Comparison of ENCODE assay signal across 8 cellular contexts in genomic region chr12:56042430-56043203, GRCh38. TPM values are rescaled to one million over a fixed set of nuclear protein-coding genes. Genes with fewer than 3 reads are reported as not detected.
DNase-seq lines count a peak whose midpoint lies in the region; ATAC-seq, FAIRE-seq and TF ChIP-seq lines count a peak whose summit lies in the region.

No MANE protein-coding gene starts in this region.

- H3K36me3 ChIP-seq in GM12878 (ENCODE audit: control insufficient read depth in 2 of 2, insufficient read depth in 2 of 2, low read length in 1 of 2) (peaks cover 5 to 19% of the 10 kb centered on the region in 2 experiments; a peak in 3 of 4 replicates), lower lobe of right lung (peaks cover 39% of the 10 kb centered on the region), upper lobe of right lung (peaks cover 38% of the 10 kb centered on the region)

- BruUV-seq in GM12878 (replicated peaks; lab: Mats Ljungman, UMichigan), result TSS peak; percentile 92

- H3K4me3 ChIP-seq in GM12878 (peak overlapping the region; percentile 98), lower lobe of right lung (peak overlapping the region; percentile 92), upper lobe of right lung (peak overlapping the region; percentile 87)

- H3K9me3 Mint-ChIP-seq in activated T-cell treated with anti-CD3 and anti-CD28 coated beads, Interleukin-2, amount 50 U/mL, for 4 hours, result no peaks in the 10 kb centered on the region

- no peaks in the 10 kb centered on the region for H4K20me1 ChIP-seq in GM12878 (ENCODE audit: control insufficient read depth, insufficient read depth)

- peak overlapping the region; percentile 96 for H3K9ac ChIP-seq in GM12878 (ENCODE audit: control insufficient read depth, insufficient read depth, low read length)

- H3K27me3 ChIP-seq in GM12878 (replicated peaks in 1 of 2; ENCODE audit: control insufficient read depth in 2 of 2, insufficient read depth in 2 of 2, low read length in 1 of 2), result no peaks in the 10 kb centered on the region
- H3K27me3 ChIP-seq in lower lobe of right lung (ENCODE audit: low read depth), result no peaks in the 10 kb centered on the region
- no peaks in the 10 kb centered on the region for H3K27me3 ChIP-seq in upper lobe of right lung

- SMC1A ChIA-PET in GM12878 (lab: Charles Lee; ENCODE audit: uncharacterized antibody, unreplicated experiment), result interaction anchor here (4.1 kb wide), 1 partner anchor 304 kb away, joined by 37 read pairs; no protein-coding TSS in a partner anchor

- in situ Hi-C loops in GM12878 (cut with MboI), result no loop called here

- no peak for TF ChIP-seq POLR2A in GM12878 (IDR thresholded peaks at IDR 0.05; ENCODE audit: low read depth, low read length)

- peaks cover 44% of the 10 kb centered on the region for H3K4me1 Mint-ChIP-seq in activated T-cell treated with anti-CD3 and anti-CD28 coated beads, Interleukin-2, amount 50 U/mL, for 4 hours (ENCODE audit: low read depth)

- H3K4me1 ChIP-seq in GM12878 (ENCODE audit: control insufficient read depth, insufficient read depth, low read length) (peaks cover 15% of the 10 kb centered on the region), lower lobe of right lung (peaks cover 21% of the 10 kb centered on the region), upper lobe of right lung (peaks cover 19% of the 10 kb centered on the region)

- H3K9me3 ChIP-seq in GM12878 (replicated peaks; ENCODE audit: control insufficient read depth, insufficient read depth, low read length) (no peaks in the 10 kb centered on the region), lower lobe of right lung (no peaks in the 10 kb centered on the region), upper lobe of right lung (no peaks in the 10 kb centered on the region)

- peaks cover 22% of the 10 kb centered on the region for H3K36me3 Mint-ChIP-seq in activated T-cell treated with anti-CD3 and anti-CD28 coated beads, Interleukin-2, amount 50 U/mL, for 4 hours (ENCODE audit: insufficient read depth)

- POLR2A ChIA-PET in GM12878 (lab: Charles Lee), result no interaction called here

- RAD21 ChIA-PET in GM12878 (lab: Charles Lee; ENCODE audit: unreplicated experiment), result no interaction called here

- peak overlapping the region; percentile 98 for H3K27ac ChIP-seq in GM12878 (ENCODE audit: control insufficient read depth, insufficient read depth)
- H3K27ac ChIP-seq in lower lobe of right lung, result peak overlapping the region; percentile 97
- peak overlapping the region; percentile 94 for H3K27ac ChIP-seq in upper lobe of right lung

- H3K79me2 ChIP-seq in GM12878 (ENCODE audit: control insufficient read depth, insufficient read depth, low read length), result peaks cover 22% of the 10 kb centered on the region

- no peak for TF ChIP-seq EP300 in GM12878 (IDR thresholded peaks at IDR 0.05; ENCODE audit: borderline replicate concordance in 1 of 2, control insufficient read depth in 1 of 2, low read depth in 2 of 2, low read length in 2 of 2)

- ATAC-seq in activated T-cell treated with anti-CD3 and anti-CD28 coated beads, Interleukin-2, amount 50 U/mL, for 4 hours, result no peak
- ATAC-seq in GM12878 (peak; percentile 3), lower lobe of right lung (peak in 1 of 2 donors; percentile 1), upper lobe of right lung (no peak), HG02763 (IDR thresholded peaks at IDR 0.05; ENCODE audit: unreplicated experiment) (no peak)

- WGBS in GM12878 (ENCODE audit: insufficient coverage, insufficient replicate concordance, low lambda C conversion rate, missing lambda C conversion rate), result 2% methylated on average over 27 of the region's 29 CpGs

- peak overlapping the region; percentile 99 for H3K4me3 Mint-ChIP-seq in activated T-cell treated with anti-CD3 and anti-CD28 coated beads, Interleukin-2, amount 50 U/mL, for 4 hours

- FAIRE-seq in GM12878 (lab: Jason Lieb, UNC), result no peak

- no peak overlapping the region for H2AFZ ChIP-seq in GM12878 (ENCODE audit: control insufficient read depth, low read depth, low read length)

- no peak for TF ChIP-seq RAD21 in GM12878 (IDR thresholded peaks at IDR 0.05; ENCODE audit: insufficient read depth, low read depth, low read length)

- peak overlapping the region; percentile 92 for H3K4me2 ChIP-seq in GM12878 (ENCODE audit: control insufficient read depth, insufficient read depth)

- intact Hi-C loops in GM12878 (cut with micrococcal nuclease; ENCODE audit: unreplicated experiment) (loop anchor here (5.0 kb wide), 1 partner anchor 215 kb away; the partner anchor contains the start of gene DNAJC14), lower lobe of right lung (cut with DNase I) (no loop called here), upper lobe of right lung (cut with DNase I) (loop anchor here (10.0 kb wide), 1 partner anchor 48 kb away; the partner anchor contains the start of gene SUOX)

- no peak for DNase-seq in activated T-cell treated with anti-CD3 and anti-CD28 coated beads, Interleukin-2, amount 50 U/mL, for 4 hours
- DNase-seq in activated T-cell treated with anti-CD3 and anti-CD28 coated beads for 4 hours (no peak), GM12878 (ENCODE audit: low read depth, low spot score) (no peak), lower lobe of right lung (no peak), upper lobe of right lung (no peak), Kasumi-1 (lab: John Stamatoyannopoulos, UW) (no peak), HUDEP-2 (lab: John Stamatoyannopoulos, UW; ENCODE audit: unreplicated experiment in 76 of 76) (no peak)

- TF ChIP-seq CTCF in GM12878 (IDR thresholded peaks at IDR 0.05 in 2 of 3, conservative IDR thresholded peaks at IDR 0.05 in 1 of 3; ENCODE audit: control insufficient read depth in 2 of 3, extremely low read depth in 1 of 3, insufficient read depth in 1 of 3, low read depth in 3 of 3, low read length in 3 of 3) (no peak), lower lobe of right lung (IDR thresholded peaks at IDR 0.05) (no peak), upper lobe of right lung (IDR thresholded peaks at IDR 0.05) (no peak)

- CTCF ChIA-PET in GM12878 (lab: Yijun Ruan, JAX), result interaction anchor here (2.2 kb wide), 1 partner anchor 212 kb away, joined by 4 read pairs; no protein-coding TSS in a partner anchor

- no peaks in the 10 kb centered on the region for H3K27me3 Mint-ChIP-seq in activated T-cell treated with anti-CD3 and anti-CD28 coated beads, Interleukin-2, amount 50 U/mL, for 4 hours (ENCODE audit: low read depth)

RNA-seq across cellular contexts. Expression of gene RPS26, which starts 0.9 kb away (rescaled TPM):
- total RNA-seq in activated T-cell treated with anti-CD3 and anti-CD28 coated beads, Interleukin-2, amount 50 U/mL, for 4 hours, result 100 to 1,000 TPM in 2 of 3 donors, 10 to 100 TPM in 1; 73.1 to 118 (median 110) TPM
- 75.1 and 88.8 TPM in 2 replicates for total RNA-seq in GM12878 (2013; cell fraction: nucleolus; rRNA removed)
- 597 and 686 TPM in 2 replicates for total RNA-seq in GM12878 (2014; rRNA removed)
- total RNA-seq in GM12878 (2014; rRNA removed; fragmentation: Illumina TruSeq; extraction: Trizol), result 1,014 and 1,019 TPM in 2 replicates
- 75.5 and 86.4 TPM in 2 replicates for total RNA-seq in GM12878 (2021)
- 165 TPM for polyA plus RNA-seq in GM12878 (2011; ENCODE audit: low read depth)
- polyA plus RNA-seq in GM12878 (2011; rRNA removed), result 214 and 442 TPM in 2 replicates
- 830 and 2,449 TPM in 2 replicates for polyA plus RNA-seq in GM12878 (2011; cell fraction: cytosol; rRNA removed)
- polyA plus RNA-seq in GM12878 (2011; cell fraction: nucleus; rRNA removed), result 258 and 284 TPM in 2 replicates
- polyA plus RNA-seq in GM12878 (2012), result 770 and 960 TPM in 2 replicates
- 784 and 1,270 TPM in 2 replicates for polyA plus RNA-seq in GM12878 (2014; fragmentation: Illumina TruSeq; extraction: Trizol)
- 1,000 to 10,000 TPM; 2,920 to 3,147 TPM for polyA plus RNA-seq in GM12878 (2014; fragmentation: Nextera tagmentation; extraction: Ambion mirVana)
- 618 and 656 TPM in 2 replicates for polyA plus RNA-seq in GM12878 (2014; rRNA removed)
- 100 to 1,000 TPM; 855 to 907 TPM for polyA plus RNA-seq in GM12878 (2016; fragmentation: Nextera tagmentation; extraction: Ambion mirVana)
- polyA minus RNA-seq in GM12878 (2011; rRNA and poly(A)+ RNA removed), result 507 and 724 TPM in 2 replicates
- polyA minus RNA-seq in GM12878 (2011; cell fraction: cytosol; rRNA and poly(A)+ RNA removed), result 62.0 and 68.0 TPM in 2 replicates
- polyA minus RNA-seq in GM12878 (2011; cell fraction: nucleus; rRNA and poly(A)+ RNA removed), result 57.3 and 66.8 TPM in 2 replicates
- total RNA-seq in lower lobe of right lung, result 77.2 TPM
- total RNA-seq in upper lobe of right lung, result 55.4 TPM

RNA-seq across cellular contexts. Expression of gene IKZF4, which starts 21.8 kb away (rescaled TPM):
- 10 to 100 TPM in 2 of 3 donors, 1 to 10 TPM in 1; 9.4 to 14.6 (median 10.5) TPM for total RNA-seq in activated T-cell treated with anti-CD3 and anti-CD28 coated beads, Interleukin-2, amount 50 U/mL, for 4 hours
- 6.5 and 7.1 TPM in 2 replicates for total RNA-seq in GM12878 (2013; cell fraction: nucleolus; rRNA removed)
- total RNA-seq in GM12878 (2014; rRNA removed) (0.79 and 1.1 TPM in 2 replicates), GM12878 (2014; rRNA removed; fragmentation: Illumina TruSeq; extraction: Trizol) (0.89 and 0.92 TPM in 2 replicates), GM12878 (2021) (4.6 and 5.8 TPM in 2 replicates), lower lobe of right lung (13.1 TPM), upper lobe of right lung (10.5 TPM)
- 1.6 TPM for polyA plus RNA-seq in GM12878 (2011; ENCODE audit: low read depth)
- polyA plus RNA-seq in GM12878 (2011; rRNA removed) (2.2 and 2.9 TPM in 2 replicates), GM12878 (2014; fragmentation: Illumina TruSeq; extraction: Trizol) (4.9 and 5.5 TPM in 2 replicates), GM12878 (2014; fragmentation: Nextera tagmentation; extraction: Ambion mirVana) (1 to 10 TPM in 1 of 2 experiments, under 1 TPM in 1; 0.74 to 1.2 TPM), GM12878 (2014; rRNA removed) (2.8 and 3.8 TPM in 2 replicates), GM12878 (2016; fragmentation: Nextera tagmentation; extraction: Ambion mirVana) (under 1 TPM; 0.91 to 0.93 TPM)
- 2.8 and 4.0 TPM in 2 replicates for polyA plus RNA-seq in GM12878 (2011; cell fraction: cytosol; rRNA removed)
- polyA plus RNA-seq in GM12878 (2011; cell fraction: nucleus; rRNA removed), result 7.1 and 7.3 TPM in 2 replicates
- polyA plus RNA-seq in GM12878 (2012), result 2.0 and 2.9 TPM in 2 replicates
- polyA minus RNA-seq in GM12878 (2011; rRNA and poly(A)+ RNA removed), result 1.4 and 3.0 TPM in 2 replicates
- 1.3 and 1.7 TPM in 2 replicates for polyA minus RNA-seq in GM12878 (2011; cell fraction: cytosol; rRNA and poly(A)+ RNA removed)
- polyA minus RNA-seq in GM12878 (2011; cell fraction: nucleus; rRNA and poly(A)+ RNA removed), result 1.1 and 1.7 TPM in 2 replicates

RNA-seq across cellular contexts. Expression of gene ERBB3, which starts 37.3 kb away (rescaled TPM):
- total RNA-seq in activated T-cell treated with anti-CD3 and anti-CD28 coated beads, Interleukin-2, amount 50 U/mL, for 4 hours, result 1 to 10 TPM in 1 of 3 donors, under 1 TPM in 2; 0.48 to 1.6 (median 0.63) TPM
- total RNA-seq in GM12878 (2013; cell fraction: nucleolus; rRNA removed), result not detected in 2 replicates
- total RNA-seq in GM12878 (2014; rRNA removed) (not detected in 2 replicates), GM12878 (2014; rRNA removed; fragmentation: Illumina TruSeq; extraction: Trizol) (0.04 TPM in 1 of 2 replicates, not detected in the other), GM12878 (2021) (0.58 and 0.72 TPM in 2 replicates), lower lobe of right lung (80.5 TPM), upper lobe of right lung (60.7 TPM)
- not detected for polyA plus RNA-seq in GM12878 (2011; ENCODE audit: low read depth)
- polyA plus RNA-seq in GM12878 (2011; rRNA removed) (not detected in 2 replicates), GM12878 (2014; fragmentation: Illumina TruSeq; extraction: Trizol) (0.03 and 0.08 TPM in 2 replicates), GM12878 (2014; fragmentation: Nextera tagmentation; extraction: Ambion mirVana) (under 1 TPM in 1 of 2 experiments, not detected in 1; 0.08 TPM), GM12878 (2014; rRNA removed) (0.03 and 0.04 TPM in 2 replicates), GM12878 (2016; fragmentation: Nextera tagmentation; extraction: Ambion mirVana) (not detected)
- not detected in 2 replicates for polyA plus RNA-seq in GM12878 (2011; cell fraction: cytosol; rRNA removed)
- polyA plus RNA-seq in GM12878 (2011; cell fraction: nucleus; rRNA removed), result not detected in 2 replicates
- polyA plus RNA-seq in GM12878 (2012), result 0.15 and 0.17 TPM in 2 replicates
- not detected in 2 replicates for polyA minus RNA-seq in GM12878 (2011; rRNA and poly(A)+ RNA removed)
- not detected in 2 replicates for polyA minus RNA-seq in GM12878 (2011; cell fraction: cytosol; rRNA and poly(A)+ RNA removed)
- polyA minus RNA-seq in GM12878 (2011; cell fraction: nucleus; rRNA and poly(A)+ RNA removed), result not detected in 2 replicates

RNA-seq across cellular contexts. Expression of gene SUOX, which starts 45.5 kb away (rescaled TPM):
- total RNA-seq in activated T-cell treated with anti-CD3 and anti-CD28 coated beads, Interleukin-2, amount 50 U/mL, for 4 hours, result 1 to 10 TPM in 2 of 3 donors, under 1 TPM in 1; 0.68 to 1.3 (median 1.2) TPM
- total RNA-seq in GM12878 (2013; cell fraction: nucleolus; rRNA removed), result 26.0 and 28.4 TPM in 2 replicates
- total RNA-seq in GM12878 (2014; rRNA removed) (12.9 and 13.8 TPM in 2 replicates), GM12878 (2014; rRNA removed; fragmentation: Illumina TruSeq; extraction: Trizol) (10.0 and 11.7 TPM in 2 replicates), GM12878 (2021) (11.8 and 13.6 TPM in 2 replicates), lower lobe of right lung (23.3 TPM), upper lobe of right lung (20.3 TPM)
- polyA plus RNA-seq in GM12878 (2011; ENCODE audit: low read depth), result 9.2 TPM
- polyA plus RNA-seq in GM12878 (2011; rRNA removed) (12.9 and 18.8 TPM in 2 replicates), GM12878 (2014; fragmentation: Illumina TruSeq; extraction: Trizol) (11.5 and 16.5 TPM in 2 replicates), GM12878 (2014; fragmentation: Nextera tagmentation; extraction: Ambion mirVana) (1 to 10 TPM; 5.1 to 5.2 TPM), GM12878 (2014; rRNA removed) (12.4 and 16.1 TPM in 2 replicates), GM12878 (2016; fragmentation: Nextera tagmentation; extraction: Ambion mirVana) (10 to 100 TPM; 13.2 to 18.1 TPM)
- 21.6 and 28.2 TPM in 2 replicates for polyA plus RNA-seq in GM12878 (2011; cell fraction: cytosol; rRNA removed)
- 32.6 and 35.8 TPM in 2 replicates for polyA plus RNA-seq in GM12878 (2011; cell fraction: nucleus; rRNA removed)
- polyA plus RNA-seq in GM12878 (2012), result 9.4 and 12.2 TPM in 2 replicates
- polyA minus RNA-seq in GM12878 (2011; rRNA and poly(A)+ RNA removed), result 25.5 and 28.8 TPM in 2 replicates
- 9.5 and 9.9 TPM in 2 replicates for polyA minus RNA-seq in GM12878 (2011; cell fraction: cytosol; rRNA and poly(A)+ RNA removed)
- 12.6 and 27.8 TPM in 2 replicates for polyA minus RNA-seq in GM12878 (2011; cell fraction: nucleus; rRNA and poly(A)+ RNA removed)

Comparison
In these comparisons a context has a peak if more than half of its experiments do, and no peak if none do; other contexts are left out.
1. RNA of gene ERBB3, which starts 37.3 kb away (total RNA-seq): 80.5 TPM in lower lobe of right lung (single experiment) and 60.7 TPM in upper lobe of right lung (single experiment); 0.48 to 1.6 TPM in activated T-cell treated with anti-CD3 and anti-CD28 coated beads, Interleukin-2, amount 50 U/mL, for 4 hours and 0.04 to 0.72 TPM in GM12878; every median in the first group is over 10 times any median in the second.
2. Peak in every context shown above with its lines, with median percentiles within 50 percentile points of each other: H3K27ac ChIP-seq and H3K4me3 ChIP-seq.